ENCODE assay signal across 8 cellular contexts in the genomic region with DNA sequence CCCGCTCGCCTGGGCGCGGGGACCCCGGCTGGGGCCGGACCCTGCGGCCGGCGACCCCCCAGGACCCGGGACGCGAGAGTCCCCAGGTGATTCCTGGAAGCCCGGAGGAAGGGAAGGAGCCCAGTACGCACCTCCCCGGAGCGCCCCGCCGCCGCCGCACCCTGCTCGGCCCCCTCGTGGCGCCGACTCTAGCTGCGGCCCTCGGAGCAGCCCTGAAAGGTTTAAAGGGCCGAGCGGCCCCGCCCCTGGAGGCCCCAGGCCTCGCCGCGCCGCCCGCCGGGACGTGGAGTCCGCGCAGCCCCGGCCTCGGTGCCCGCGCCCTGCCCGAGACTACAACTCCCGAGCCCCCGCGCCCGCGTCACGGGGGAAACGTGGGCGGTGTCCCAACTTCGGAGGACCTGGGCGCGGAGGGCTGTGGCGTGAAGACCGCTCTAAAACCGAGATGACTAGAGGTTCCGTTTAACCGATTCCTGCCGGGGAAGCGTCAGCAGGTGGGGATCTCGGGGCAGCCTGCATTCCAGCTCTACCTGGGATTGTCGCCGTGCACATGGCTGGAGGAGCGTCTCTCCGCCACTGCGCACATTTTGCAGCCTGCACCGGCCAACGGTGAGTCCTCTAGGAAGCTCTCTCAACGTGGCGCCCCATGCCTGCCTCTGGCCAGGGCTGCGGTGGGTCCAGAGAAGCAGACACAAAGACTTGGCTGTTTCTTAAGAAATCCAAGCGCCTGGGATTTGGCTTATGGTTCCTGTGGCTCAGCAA. TPM values are rescaled to one million over a fixed set of nuclear protein-coding genes. Genes with fewer than 3 reads are reported as not detected.
DNase-seq lines count a peak whose midpoint lies in the region; FAIRE-seq and TF ChIP-seq lines count a peak whose summit lies in the region.

A gene with protein sequence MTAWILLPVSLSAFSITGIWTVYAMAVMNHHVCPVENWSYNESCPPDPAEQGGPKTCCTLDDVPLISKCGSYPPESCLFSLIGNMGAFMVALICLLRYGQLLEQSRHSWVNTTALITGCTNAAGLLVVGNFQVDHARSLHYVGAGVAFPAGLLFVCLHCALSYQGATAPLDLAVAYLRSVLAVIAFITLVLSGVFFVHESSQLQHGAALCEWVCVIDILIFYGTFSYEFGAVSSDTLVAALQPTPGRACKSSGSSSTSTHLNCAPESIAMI (minus strand): TSS at position 223 of the 759 bp plus-strand sequence. CDS start 750 bp downstream, outside the sequence.

- TF ChIP-seq CTCF in Loucy (conservative IDR thresholded peaks at IDR 0.05; ENCODE audit: low read length): peak; percentile 30
- TF ChIP-seq CTCF in suprapubic skin (IDR thresholded peaks at IDR 0.05): peak; percentile 23 to 53

- DNase-seq in GF-D8 (lab: John Stamatoyannopoulos, UW): peak; percentile 56
- DNase-seq in H54 (ENCODE audit: insufficient read length, low spot score): peak; percentile 86
- peak; percentile 88 for DNase-seq in SK-N-DZ (ENCODE audit: low spot score)
- DNase-seq in activated naive CD4-positive, alpha-beta T cell treated with anti-CD3 and anti-CD28 coated beads, Interleukin-2, amount 50 U/mL, for 16 hours: peak; percentile 88
- DNase-seq in globus pallidus (ENCODE audit: low spot score): peak; percentile 93
- DNase-seq in occipital lobe (lab: John Stamatoyannopoulos, UW): peak; percentile 91
- peak; percentile 95 to 96 for DNase-seq in suprapubic skin (ENCODE audit: low spot score in 2 of 2)

- H3K36me3 ChIP-seq in Loucy (ENCODE audit: insufficient read depth, low read length) (no peaks in the 10 kb centered on the region; the same call in 1 of the 2 replicates), suprapubic skin (peaks cover 32% of the 10 kb centered on the region)

- peaks cover 8% of the 10 kb centered on the region; the same call in 1 of the 2 replicates for H3K79me2 ChIP-seq in Loucy (ENCODE audit: insufficient read depth, low read length)

- FAIRE-seq in H54 (lab: Jason Lieb, UNC): no peak

- H3K9me3 ChIP-seq in Loucy (ENCODE audit: insufficient read depth, low read depth, low read length) (no peaks in the 10 kb centered on the region), suprapubic skin (no peaks in the 10 kb centered on the region)

- H3K9me2 ChIP-seq in Loucy (replicated peaks; ENCODE audit: low read depth, low read length): no peaks in the 10 kb centered on the region

- no peaks in the 10 kb centered on the region for H3K27me3 ChIP-seq in Loucy (ENCODE audit: insufficient read depth, low read length, poor library complexity, severe bottlenecking)
- H3K27me3 ChIP-seq in suprapubic skin: no peaks in the 10 kb centered on the region

- peak within 1 kb of the TSS; percentile 96 for H3K4me2 ChIP-seq in Loucy (ENCODE audit: low read depth, low read length, poor library complexity, severe bottlenecking)

- H3K4me3 ChIP-seq in Loucy (ENCODE audit: low read length, poor library complexity, severe bottlenecking) (peak within 1 kb of the TSS; percentile 77), suprapubic skin (peak within 1 kb of the TSS; percentile 79)

- H3K27ac ChIP-seq in suprapubic skin: peak within 1 kb of the TSS; percentile 91

- H3K9ac ChIP-seq in Loucy (ENCODE audit: low read depth, low read length, poor library complexity, severe bottlenecking): peak within 1 kb of the TSS; percentile 57

- H3F3A ChIP-seq in Loucy (ENCODE audit: low read depth): peaks cover 4% of the 10 kb centered on the region; the same call in 1 of the 2 replicates

- peak within 1 kb of the TSS; percentile 49 for H2AFZ ChIP-seq in Loucy (ENCODE audit: low read length)

- H3K4me1 ChIP-seq in Loucy (ENCODE audit: insufficient read depth, low read length, poor library complexity, severe bottlenecking) (peaks cover 8% of the 10 kb centered on the region), suprapubic skin (peaks cover 54% of the 10 kb centered on the region)

- TF ChIP-seq EP300 in suprapubic skin (IDR thresholded peaks at IDR 0.05): no peak

- H4K20me1 ChIP-seq in Loucy (ENCODE audit: insufficient read depth, low read length, poor library complexity, severe bottlenecking): peaks cover 3% of the 10 kb centered on the region

- TF ChIP-seq POLR2A in H54 (IDR thresholded peaks at IDR 0.05; ENCODE audit: low read depth, low read length) (peak; percentile 35), suprapubic skin (IDR thresholded peaks at IDR 0.05) (peak; percentile 15 to 78)

- 0% methylated on average over 3 of the region's 73 CpGs for WGBS in suprapubic skin

RNA-seq across cellular contexts. Expression of the gene that starts here (rescaled TPM):
- polyA plus RNA-seq in SK-N-DZ (2014; cell fraction: cytosol; rRNA removed): 9.3 and 11.0 TPM in 2 replicates
- polyA plus RNA-seq in SK-N-DZ (2014; cell fraction: nucleus; rRNA removed): 18.5 and 23.9 TPM in 2 replicates
- total RNA-seq in occipital lobe (4.8 TPM), suprapubic skin (10 to 100 TPM; 13.1 to 15.0 (median 14.1) TPM)

Comparison
In these comparisons a context has a peak if more than half of its experiments do, and no peak if none do; other contexts are left out.
1. Peak in every context shown above with its lines: DNase-seq, H3K4me3 ChIP-seq and H3K27ac ChIP-seq.